3 cellular contexts compared by ENCODE assay signal in genomic region chr11:117678651-117679407, GRCh38.
TF ChIP-seq lines count a peak whose summit lies in the region.

No MANE protein-coding gene starts in this region.

TF ChIP-seq in SK-N-SH, 30 proteins besides CTCF, POLR2A, EP300 and RAD21:
- no peak for TF ChIP-seq TEAD4 (IDR thresholded peaks at IDR 0.05; ENCODE audit: borderline replicate concordance, insufficient read depth)
- no peak for TF ChIP-seq MXI1 (IDR thresholded peaks at IDR 0.05; ENCODE audit: low read depth, low read length)
- TF ChIP-seq CHD2 (IDR thresholded peaks at IDR 0.05; ENCODE audit: low read length, partially characterized antibody) = no peak
- no peak for TF ChIP-seq YY1 (IDR thresholded peaks at IDR 0.05; ENCODE audit: low read depth)
- TF ChIP-seq PBX3 (IDR thresholded peaks at IDR 0.05) = no peak

TF ChIP-seq in SK-N-SH treated with all-trans-retinoic acid at 6 μM for 48 hours, 23 proteins besides CTCF, POLR2A, EP300 and RAD21:
- no peak for TF ChIP-seq BACH2 (CRISPR knock-in tag; IDR thresholded peaks at IDR 0.05; ENCODE audit: borderline replicate concordance)
- no peak for TF ChIP-seq ARNTL (CRISPR knock-in tag; IDR thresholded peaks at IDR 0.05; ENCODE audit: borderline replicate concordance, low read depth)
- TF ChIP-seq ZC3H10 (CRISPR knock-in tag; IDR thresholded peaks at IDR 0.05) = no peak
- no peak for TF ChIP-seq ISL1 (CRISPR knock-in tag; IDR thresholded peaks at IDR 0.05)
- no peak for TF ChIP-seq GLIS3 (CRISPR knock-in tag; IDR thresholded peaks at IDR 0.05)

TF ChIP-seq in GM12878, 131 proteins besides CTCF, POLR2A, EP300 and RAD21 (continued from another document):
- TF ChIP-seq IRF4 (IDR thresholded peaks at IDR 0.05; ENCODE audit: low read depth, low read length) = no peak
- peak; percentile 31; the same call in 1 of the 2 replicates for TF ChIP-seq IKZF1 (conservative IDR thresholded peaks at IDR 0.05)
- TF ChIP-seq PAX5 (IDR thresholded peaks at IDR 0.05; ENCODE audit: borderline replicate concordance, low read depth, low read length) = no peak
- no peak for TF ChIP-seq PAX8 (IDR thresholded peaks at IDR 0.05)
- TF ChIP-seq BCL3 (IDR thresholded peaks at IDR 0.05; ENCODE audit: borderline replicate concordance, insufficient read depth, low read depth, low read length, poor library complexity, severe bottlenecking) = no peak
- TF ChIP-seq NR2C1 (IDR thresholded peaks at IDR 0.05) = no peak
- TF ChIP-seq SMAD5 (IDR thresholded peaks at IDR 0.05; ENCODE audit: low read depth) = no peak
- peak; percentile 53 for TF ChIP-seq MEF2B (IDR thresholded peaks at IDR 0.05; ENCODE audit: partially characterized antibody, poor library complexity, severe bottlenecking)
- no peak for TF ChIP-seq RUNX3 (IDR thresholded peaks at IDR 0.05; ENCODE audit: low read length)
- TF ChIP-seq CEBPB (IDR thresholded peaks at IDR 0.05; ENCODE audit: borderline replicate concordance in 1 of 2, low read depth in 2 of 2, low read length in 2 of 2) = no peak
- TF ChIP-seq RELA (IDR thresholded peaks at IDR 0.05; ENCODE audit: borderline replicate concordance, partially characterized antibody) = no peak
- no peak for TF ChIP-seq SUZ12 (IDR thresholded peaks at IDR 0.05; ENCODE audit: unreplicated experiment)
- no peak for TF ChIP-seq PRDM15 (CRISPR knock-in tag; IDR thresholded peaks at IDR 0.05)
- TF ChIP-seq ZNF274 (IDR thresholded peaks at IDR 0.05; ENCODE audit: insufficient read depth, insufficient read length) = no peak
- TF ChIP-seq SRF (IDR thresholded peaks at IDR 0.05; ENCODE audit: low read depth in 2 of 2, low read length in 2 of 2) = no peak
- TF ChIP-seq MTA3 (IDR thresholded peaks at IDR 0.05; ENCODE audit: borderline replicate concordance, low read length) = no peak
- no peak for TF ChIP-seq SIN3A (IDR thresholded peaks at IDR 0.05; ENCODE audit: low read depth, low read length)
- no peak for TF ChIP-seq MLLT1 (IDR thresholded peaks at IDR 0.05)
- 0 out of 4 replicates have a peak, but pooled peaks of 1 of the 2 experiments have one; percentile 6 for TF ChIP-seq BHLHE40 (IDR thresholded peaks at IDR 0.05; ENCODE audit: borderline replicate concordance in 1 of 2, low read depth in 2 of 2, low read length in 1 of 2)
- TF ChIP-seq SREBF2 (IDR thresholded peaks at IDR 0.05; ENCODE audit: low read length) = no peak
- no peak for TF ChIP-seq MTA2 (IDR thresholded peaks at IDR 0.05; ENCODE audit: low read depth)
- TF ChIP-seq NFIC (IDR thresholded peaks at IDR 0.05; ENCODE audit: low read depth, low read length) = no peak
- no peak for TF ChIP-seq YBX1 (IDR thresholded peaks at IDR 0.05)
- no peak for TF ChIP-seq ZNF592 (IDR thresholded peaks at IDR 0.05)
- TF ChIP-seq EED (IDR thresholded peaks at IDR 0.05; ENCODE audit: low read depth) = no peak
- peak in 1 of 2 experiments; percentile 18; a peak in 2 of 4 replicates for TF ChIP-seq IKZF2 (IDR thresholded peaks at IDR 0.05)
